In genomic region chr1:206021796-206022365, GRCh38 we compare ENCODE assay signal across 19 cellular contexts. TPM values are rescaled to one million over a fixed set of nuclear protein-coding genes. Genes with fewer than 3 reads are reported as not detected.
DNase-seq lines count a peak whose midpoint lies in the region; ATAC-seq and TF ChIP-seq lines count a peak whose summit lies in the region.
"Had no signal": no experiment of that assay in that cellular context is flagged by ENCODE, and none has a peak within 500 bp of the region (broad histone marks: within the 10 kb centered on the region; RNA-seq: fewer than 3 reads in every experiment).

No MANE protein-coding gene starts in this region.

- no peaks in the 10 kb centered on the region for H3K27me3 Mint-ChIP-seq in activated naive CD4-positive, alpha-beta T cell treated with anti-CD3 and anti-CD28 coated beads for 36 hours (ENCODE audit: low read depth)

- no peaks in the 10 kb centered on the region for H3K36me3 Mint-ChIP-seq in activated naive CD4-positive, alpha-beta T cell treated with anti-CD3 and anti-CD28 coated beads for 36 hours (ENCODE audit: low read depth)

- peaks cover 11% of the 10 kb centered on the region for H3K4me1 ChIP-seq in Loucy (ENCODE audit: insufficient read depth, low read length, poor library complexity, severe bottlenecking)
- H3K4me1 ChIP-seq in body of pancreas, result no peaks in the 10 kb centered on the region
- H3K4me1 ChIP-seq: adrenal gland had no signal

- H3K4me3 ChIP-seq in AG10803 (ENCODE audit: low read length) (no peak overlapping the region), Loucy (ENCODE audit: low read length, poor library complexity, severe bottlenecking) (no peak overlapping the region), body of pancreas (no peak overlapping the region)
- H3K4me3 ChIP-seq: adrenal gland, GM12878, lung had no signal

- no peaks in the 10 kb centered on the region for H4K20me1 ChIP-seq in Loucy (ENCODE audit: insufficient read depth, low read length, poor library complexity, severe bottlenecking)

- TF ChIP-seq CTCF in AG10803 (conservative IDR thresholded peaks at IDR 0.05; ENCODE audit: low read length) (no peak), Loucy (conservative IDR thresholded peaks at IDR 0.05; ENCODE audit: low read length) (no peak), body of pancreas (IDR thresholded peaks at IDR 0.05) (no peak)

- no peak for TF ChIP-seq POLR2A in body of pancreas (IDR thresholded peaks at IDR 0.05)

- ATAC-seq in body of pancreas (peak; percentile 61), HG03045 (IDR thresholded peaks at IDR 0.05; ENCODE audit: unreplicated experiment) (no peak)
- ATAC-seq: GM12878 had no signal

- H3K4me1 Mint-ChIP-seq in activated naive CD4-positive, alpha-beta T cell treated with anti-CD3 and anti-CD28 coated beads for 36 hours (ENCODE audit: low read depth), result peaks cover 6% of the 10 kb centered on the region

- WGBS in body of pancreas, 2 donors, result 77 to 81% methylated on average over 3 of the region's 3 CpGs

- no peak overlapping the region for H3K4me3 Mint-ChIP-seq in activated naive CD4-positive, alpha-beta T cell treated with anti-CD3 and anti-CD28 coated beads for 36 hours

- no peaks in the 10 kb centered on the region for H3K9me3 Mint-ChIP-seq in activated naive CD4-positive, alpha-beta T cell treated with anti-CD3 and anti-CD28 coated beads for 36 hours

- CTCF ChIA-PET in activated naive CD4-positive, alpha-beta T cell treated with anti-CD3 and anti-CD28 coated beads for 36 hours (lab: Charles Lee), result interaction anchor here (1.1 kb wide), 2 partner anchors 9 to 85 kb away, joined by 3 read pairs; no protein-coding TSS in a partner anchor

- H3K27ac ChIP-seq in body of pancreas, result peak overlapping the region in 1 of 4 donors; percentile 35
- H3K27ac ChIP-seq: adrenal gland, HL-60 had no signal

- no peaks in the 10 kb centered on the region for H3K79me2 ChIP-seq in Loucy (ENCODE audit: insufficient read depth, low read length)

- no peak overlapping the region for H3K4me2 ChIP-seq in Loucy (ENCODE audit: low read depth, low read length, poor library complexity, severe bottlenecking)

- H3K9ac ChIP-seq in Loucy (ENCODE audit: low read depth, low read length, poor library complexity, severe bottlenecking), result no peak overlapping the region

- intact Hi-C loops in body of pancreas (cut with DNase I), result no loop called here
- intact Hi-C loops in activated naive CD4-positive, alpha-beta T cell treated with anti-CD3 and anti-CD28 coated beads for 36 hours (cut with micrococcal nuclease), result no loop called here

- H3F3A ChIP-seq in Loucy (ENCODE audit: low read depth), result no peaks in the 10 kb centered on the region

- no peaks in the 10 kb centered on the region for H3K9me2 ChIP-seq in Loucy (replicated peaks; ENCODE audit: low read depth, low read length)

- no peaks in the 10 kb centered on the region for H3K9me3 ChIP-seq in Loucy (ENCODE audit: insufficient read depth, low read depth, low read length)
- no peaks in the 10 kb centered on the region for H3K9me3 ChIP-seq in body of pancreas
- H3K9me3 ChIP-seq: adrenal gland had no signal

- H2AFZ ChIP-seq in Loucy (ENCODE audit: low read length), result peak overlapping the region; percentile 3; the same call in 1 of the 2 replicates

- H3K27ac Mint-ChIP-seq in activated naive CD4-positive, alpha-beta T cell treated with anti-CD3 and anti-CD28 coated beads for 36 hours, result no peak overlapping the region

- H3K36me3 ChIP-seq in Loucy (ENCODE audit: insufficient read depth, low read length) (no peaks in the 10 kb centered on the region), body of pancreas (replicated peaks in 1 of 2; ENCODE audit: insufficient read depth in 1 of 2, low read depth in 2 of 2) (no peaks in the 10 kb centered on the region)
- H3K36me3 ChIP-seq: adrenal gland had no signal

- DNase-seq in AG10803 (ENCODE audit: low read depth) (peak; percentile 24), body of pancreas (no peak), kidney tubule cell (ENCODE audit: low spot score) (peak; percentile 81), NCI-H774 (lab: John Stamatoyannopoulos, UW) (no peak), germinal center (ENCODE audit: low spot score) (no peak)
- DNase-seq in activated naive CD4-positive, alpha-beta T cell treated with anti-CD3 and anti-CD28 coated beads for 36 hours, result no peak
- DNase-seq: activated T-cell treated with anti-CD3 and anti-CD28 coated beads for 4 hours, adrenal gland, AML-193, DMS79, NCI-H1048, NCI-H510A, occipital lobe had no signal

- no peaks in the 10 kb centered on the region for H3K27me3 ChIP-seq in Loucy (ENCODE audit: insufficient read depth, low read length, poor library complexity, severe bottlenecking)
- H3K27me3 ChIP-seq in body of pancreas, result no peaks in the 10 kb centered on the region

RNA-seq across cellular contexts. Expression of gene CTSE, which starts 1.8 kb away (rescaled TPM):
- 10 to 100 TPM in 1 of 2 donors, 1 to 10 TPM in 1; 4.9 to 28.3 TPM for total RNA-seq in body of pancreas
- not detected for total RNA-seq in activated naive CD4-positive, alpha-beta T cell treated with anti-CD3 and anti-CD28 coated beads for 36 hours
- total RNA-seq: adrenal gland, H1, occipital lobe had no signal

RNA-seq across cellular contexts. Expression of gene RAB7B, which starts 18.7 kb away (rescaled TPM):
- under 1 TPM in 1 of 2 donors, not detected in 1; 0.78 TPM for total RNA-seq in body of pancreas
- not detected for total RNA-seq in activated naive CD4-positive, alpha-beta T cell treated with anti-CD3 and anti-CD28 coated beads for 36 hours
- total RNA-seq: GM12878, H1 had no signal

RNA-seq across cellular contexts. Expression of gene RHEX, which starts 31.1 kb away (rescaled TPM):
- total RNA-seq in body of pancreas, result under 1 TPM in 1 of 2 donors, not detected in 1; 0.52 TPM
- not detected for total RNA-seq in activated naive CD4-positive, alpha-beta T cell treated with anti-CD3 and anti-CD28 coated beads for 36 hours
- total RNA-seq: adrenal gland, H1, occipital lobe had no signal

Comparison
In these comparisons a context has a peak if more than half of its experiments do, and no peak if none do; other contexts are left out.
1. DNase-seq: peak in AG10803 (single experiment) and kidney tubule cell (single experiment); none in body of pancreas (0 of 4), NCI-H774 (single experiment), germinal center (single experiment) and activated naive CD4-positive, alpha-beta T cell treated with anti-CD3 and anti-CD28 coated beads for 36 hours (single experiment).
2. RNA of gene CTSE, which starts 1.8 kb away (total RNA-seq): 4.9 to 28.3 TPM in body of pancreas; not detected in activated naive CD4-positive, alpha-beta T cell treated with anti-CD3 and anti-CD28 coated beads for 36 hours; every median in the first group is over 4 times any median in the second.